15 cellular contexts compared by ENCODE assay signal in genomic region chr13:110302154-110302553, GRCh38. TPM values are rescaled to one million over a fixed set of nuclear protein-coding genes. Genes with fewer than 3 reads are reported as not detected.
DNase-seq lines count a peak whose midpoint lies in the region; ATAC-seq and TF ChIP-seq lines count a peak whose summit lies in the region.
"Had no signal": no experiment of that assay in that cellular context is flagged by ENCODE, and none has a peak within 500 bp of the region (broad histone marks: within the 10 kb centered on the region; RNA-seq: fewer than 3 reads in every experiment).

No MANE protein-coding gene starts in this region.

- H3K4me3 Mint-ChIP-seq in nephron progenitor cell = peak overlapping the region; percentile 19
- H3K4me3 Mint-ChIP-seq: activated T-cell treated with anti-CD3 and anti-CD28 coated beads, Interleukin-2, amount 50 U/mL, for 72 hours; stimulated activated naive CD8-positive, alpha-beta T cell treated with anti-CD3 and anti-CD28 coated beads, Interleukin-15, Interleukin-2, amounts not matched to agents 100 ng/mL and 50 ng/mL, for 24 hours had no signal

- TF ChIP-seq CTCF in brain microvascular endothelial cell (IDR thresholded peaks at IDR 0.05; ENCODE audit: low read depth, low read length, missing control alignments) = no peak
- no peak for TF ChIP-seq CTCF in fibroblast of lung (conservative IDR thresholded peaks at IDR 0.05 in 1 of 2, IDR thresholded peaks at IDR 0.05 in 1 of 2; ENCODE audit: low read depth in 1 of 2, low read length in 2 of 2)
- TF ChIP-seq CTCF in nephron progenitor cell (IDR thresholded peaks at IDR 0.05) = no peak
- no peak for TF ChIP-seq CTCF in thyroid gland (IDR thresholded peaks at IDR 0.05)

- in situ Hi-C loops in brain microvascular endothelial cell (cut with HindIII; ENCODE audit: low pct_ligation_motif_present, low sequenced_read_pairs) = no loop called here

- peak overlapping the region; percentile 18 for H3K4me3 ChIP-seq in brain microvascular endothelial cell (ENCODE audit: low read depth, low read length)
- no peak overlapping the region for H3K4me3 ChIP-seq in fibroblast of lung (replicated peaks in 1 of 4; ENCODE audit: control extremely low read depth in 1 of 4, insufficient read depth in 1 of 4, low read depth in 3 of 4, low read length in 4 of 4)
- H3K4me3 ChIP-seq in thyroid gland (replicated peaks in 1 of 3) = no peak overlapping the region
- H3K4me3 ChIP-seq in Karpas-422 (ENCODE audit: low read length) = no peak overlapping the region
- H3K4me3 ChIP-seq: HAP-1, SJCRH30 had no signal

- DNase-seq in brain microvascular endothelial cell (no peak), fibroblast of lung (ENCODE audit: low read depth in 2 of 2) (no peak), nephron progenitor cell (no peak), thyroid gland (no peak), GF-D8 (lab: John Stamatoyannopoulos, UW) (no peak), Karpas-422 (no peak)
- DNase-seq: activated T-cell treated with anti-CD3 and anti-CD28 coated beads, Interleukin-2, amount 50 U/mL, for 72 hours; MM.1S; NCI-H1930; NCI-H524; SJCRH30 had no signal

- intact Hi-C loops in thyroid gland (cut with DNase I) = no loop called here

- TF ChIP-seq POLR2A in thyroid gland (IDR thresholded peaks at IDR 0.05) = no peak

- ATAC-seq in GM21528 (IDR thresholded peaks at IDR 0.05; ENCODE audit: low FRiP score, unreplicated experiment) = no peak
- ATAC-seq: activated T-cell treated with anti-CD3 and anti-CD28 coated beads, Interleukin-2, amount 50 U/mL, for 72 hours had no signal

- H3K4me1 Mint-ChIP-seq in nephron progenitor cell = peaks cover 50% of the 10 kb centered on the region

- peaks cover 12% of the 10 kb centered on the region for H3K36me3 Mint-ChIP-seq in nephron progenitor cell (ENCODE audit: low read depth)

- H3K27me3 ChIP-seq in brain microvascular endothelial cell (replicated peaks) = no peaks in the 10 kb centered on the region
- H3K27me3 ChIP-seq in fibroblast of lung (ENCODE audit: control insufficient read depth, insufficient read depth, low read length) = no peaks in the 10 kb centered on the region
- H3K27me3 ChIP-seq in thyroid gland = no peaks in the 10 kb centered on the region
- H3K27me3 ChIP-seq in Karpas-422 (ENCODE audit: low read length) = no peaks in the 10 kb centered on the region
- H3K27me3 ChIP-seq: SJCRH30 had no signal

- no peaks in the 10 kb centered on the region for H3K9me3 ChIP-seq in fibroblast of lung (ENCODE audit: control insufficient read depth, insufficient read depth, low read depth, low read length)
- no peaks in the 10 kb centered on the region for H3K9me3 ChIP-seq in thyroid gland
- no peaks in the 10 kb centered on the region for H3K9me3 ChIP-seq in Karpas-422 (ENCODE audit: low read length)
- H3K9me3 ChIP-seq: HAP-1 had no signal

- H3K27ac Mint-ChIP-seq in nephron progenitor cell = no peak overlapping the region
- H3K27ac Mint-ChIP-seq: activated T-cell treated with anti-CD3 and anti-CD28 coated beads, Interleukin-2, amount 50 U/mL, for 72 hours; stimulated activated naive CD8-positive, alpha-beta T cell treated with anti-CD3 and anti-CD28 coated beads, Interleukin-15, Interleukin-2, amounts not matched to agents 100 ng/mL and 50 ng/mL, for 24 hours had no signal

- 84 to 85% methylated on average over 7 of the region's 7 CpGs for WGBS in thyroid gland, 2 donors

- H3K4me1 ChIP-seq in fibroblast of lung (ENCODE audit: control insufficient read depth, extremely low read depth, insufficient read depth, low read length) (peaks cover 37% of the 10 kb centered on the region), thyroid gland (peaks cover 30 to 64% of the 10 kb centered on the region in 2 donors), Karpas-422 (ENCODE audit: low read length) (no peaks in the 10 kb centered on the region)
- H3K4me1 ChIP-seq: HAP-1 had no signal

- H3K79me2 ChIP-seq in fibroblast of lung (ENCODE audit: control insufficient read depth, insufficient read depth, low read length) (peaks cover 73% of the 10 kb centered on the region), Karpas-422 (ENCODE audit: low read length) (no peaks in the 10 kb centered on the region)

- H2AFZ ChIP-seq in fibroblast of lung (ENCODE audit: low read length) (no peak overlapping the region), Karpas-422 (ENCODE audit: low read length) (no peak overlapping the region)

- H3K9me3 Mint-ChIP-seq in nephron progenitor cell = no peaks in the 10 kb centered on the region
- H3K9me3 Mint-ChIP-seq: activated T-cell treated with anti-CD3 and anti-CD28 coated beads, Interleukin-2, amount 50 U/mL, for 72 hours; stimulated activated naive CD8-positive, alpha-beta T cell treated with anti-CD3 and anti-CD28 coated beads, Interleukin-15, Interleukin-2, amounts not matched to agents 100 ng/mL and 50 ng/mL, for 24 hours had no signal

- peak overlapping the region; percentile 78 for H3K27ac ChIP-seq in brain microvascular endothelial cell
- peak overlapping the region; percentile 46 for H3K27ac ChIP-seq in fibroblast of lung (ENCODE audit: insufficient read depth, low read length)
- peak overlapping the region in 2 of 3 donors; percentile 30 to 99 for H3K27ac ChIP-seq in thyroid gland
- H3K27ac ChIP-seq in Karpas-422 (ENCODE audit: low read length) = no peak overlapping the region
- H3K27ac ChIP-seq: C4-2B, SJCRH30 had no signal

- H3K9ac ChIP-seq in fibroblast of lung (ENCODE audit: insufficient read depth, low read length) (no peak overlapping the region), Karpas-422 (ENCODE audit: low read length) (no peak overlapping the region)

- H3K4me2 ChIP-seq in fibroblast of lung (ENCODE audit: extremely low read depth, insufficient read depth, low read length) (no peak overlapping the region), Karpas-422 (ENCODE audit: low read depth, low read length, poor library complexity, severe bottlenecking) (no peak overlapping the region)

- peaks cover 6% of the 10 kb centered on the region for H3K27me3 Mint-ChIP-seq in nephron progenitor cell (ENCODE audit: low read depth, poor library complexity)

- H3K36me3 ChIP-seq in brain microvascular endothelial cell (replicated peaks) (peaks cover 75% of the 10 kb centered on the region), fibroblast of lung (ENCODE audit: control insufficient read depth, insufficient read depth, low read length) (no peaks in the 10 kb centered on the region), thyroid gland (no peaks in the 10 kb centered on the region), Karpas-422 (ENCODE audit: insufficient read depth, low read length) (no peaks in the 10 kb centered on the region)
- H3K36me3 ChIP-seq: HAP-1 had no signal

- no peaks in the 10 kb centered on the region for H3K9me2 ChIP-seq in Karpas-422 (replicated peaks; ENCODE audit: insufficient read depth, low read length)

- no peaks in the 10 kb centered on the region for H4K20me1 ChIP-seq in fibroblast of lung (ENCODE audit: control insufficient read depth, extremely low read depth, insufficient read depth, low read length)
- H4K20me1 ChIP-seq in Karpas-422 (ENCODE audit: insufficient read depth, low read depth, low read length) = no peaks in the 10 kb centered on the region

RNA-seq across cellular contexts. Expression of gene COL4A1, which starts 4.8 kb away (rescaled TPM):
- total RNA-seq in fibroblast of lung (34.0 and 57.5 TPM in 2 replicates), thyroid gland (100 to 1,000 TPM in 2 of 4 donors, 10 to 100 TPM in 2; 71.3 to 161 (median 112) TPM)
- 18.4 and 607 TPM in 2 replicates for polyA plus RNA-seq in fibroblast of lung
- polyA plus RNA-seq in fibroblast of lung (2012) = 19.5 and 691 TPM in 2 replicates
- 30.9 and 567 TPM in 2 replicates for polyA minus RNA-seq in fibroblast of lung (ENCODE audit: low replicate concordance)
- total RNA-seq in Karpas-422 (2014; rRNA removed; shearing (Covaris generic); ENCODE audit: low replicate concordance) = 0.11 TPM in 1 of 2 replicates, not detected in the other

RNA-seq across cellular contexts. Expression of gene COL4A2, which starts 4.9 kb away (rescaled TPM):
- total RNA-seq in fibroblast of lung = 93.1 and 123 TPM in 2 replicates
- polyA plus RNA-seq in fibroblast of lung = 43.8 and 463 TPM in 2 replicates
- polyA plus RNA-seq in fibroblast of lung (2012) = 52.1 and 712 TPM in 2 replicates
- polyA minus RNA-seq in fibroblast of lung (ENCODE audit: low replicate concordance) = 56.9 and 841 TPM in 2 replicates
- 100 to 1,000 TPM in 3 of 4 donors, 10 to 100 TPM in 1; 97.6 to 193 (median 131) TPM for total RNA-seq in thyroid gland
- 0.76 TPM in 1 of 2 replicates, not detected in the other for total RNA-seq in Karpas-422 (2014; rRNA removed; shearing (Covaris generic); ENCODE audit: low replicate concordance)
- total RNA-seq: activated T-cell treated with anti-CD3 and anti-CD28 coated beads, Interleukin-2, amount 50 U/mL, for 72 hours had no signal

Comparison
In these comparisons a context has a peak if more than half of its experiments do, and no peak if none do; other contexts are left out.
1. RNA of gene COL4A1, which starts 4.8 kb away (total RNA-seq): 71.3 to 161 TPM in thyroid gland and 34.0 to 57.5 TPM in fibroblast of lung; 0.11 TPM in Karpas-422; every median in the first group is over 10 times any median in the second.
2. RNA of gene COL4A2, which starts 4.9 kb away (total RNA-seq): 97.6 to 193 TPM in thyroid gland and 93.1 to 123 TPM in fibroblast of lung; 0.76 TPM in Karpas-422; every median in the first group is over 10 times any median in the second.